Comparison of ENCODE assay signal across 8 cellular contexts in the genomic region with DNA sequence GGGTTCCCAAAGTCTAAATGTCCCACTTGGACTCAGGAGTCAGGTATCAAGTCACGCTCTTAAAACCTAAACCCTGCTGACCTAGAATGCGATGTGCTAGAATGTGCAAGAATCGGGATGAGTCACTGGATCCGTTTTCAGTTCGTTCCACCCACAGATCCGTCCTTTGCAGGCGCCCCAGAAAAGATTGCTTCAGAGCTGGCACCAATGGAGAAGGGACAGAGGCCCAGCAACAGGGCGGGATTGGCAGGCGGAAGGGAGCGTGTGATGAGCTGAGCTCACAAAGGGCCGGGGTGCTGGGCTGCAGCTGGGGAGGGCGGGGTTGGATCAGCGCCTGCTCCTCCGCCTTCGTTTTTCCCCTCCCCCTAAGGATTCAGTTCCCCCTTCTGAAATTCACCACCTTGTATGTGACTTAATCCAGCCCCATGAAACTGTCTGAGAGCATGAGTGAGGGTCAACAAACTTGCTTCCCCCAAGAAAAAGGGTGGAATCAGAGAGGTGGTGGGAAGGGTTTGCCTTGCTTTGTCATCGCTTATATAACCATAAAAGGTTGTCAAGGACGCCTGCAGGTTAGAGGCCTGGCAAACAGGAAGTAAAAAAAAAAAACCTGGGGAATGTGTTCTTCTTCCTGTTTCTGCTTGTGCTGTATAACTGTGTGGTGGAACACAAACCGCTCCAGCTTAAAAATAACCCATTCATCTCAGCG. TPM values are rescaled to one million over a fixed set of nuclear protein-coding genes. Genes with fewer than 3 reads are reported as not detected.
DNase-seq lines count a peak whose midpoint lies in the region; ATAC-seq lines count a peak whose summit lies in the region.

No MANE protein-coding gene starts in this region.

- intact Hi-C loops in left colon (cut with DNase I, micrococcal nuclease) = no loop called here

- peak; percentile 95 for DNase-seq in T-helper 22 cell (ENCODE audit: low read depth)
- DNase-seq in cerebellar cortex (ENCODE audit: low spot score) = peak; percentile 100
- peak; percentile 93 to 99 for DNase-seq in left colon
- peak; percentile 81 for DNase-seq in stimulated activated CD4-positive, alpha-beta T cell treated with anti-CD3 and anti-CD28 coated beads, Interleukin-2, amount 100 ng/mL, for 48 hours
- no peak for DNase-seq in NCI-H2107 (lab: John Stamatoyannopoulos, UW)
- DNase-seq in COR-L47 (lab: John Stamatoyannopoulos, UW) = no peak

- ATAC-seq in GM18868 (IDR thresholded peaks at IDR 0.05; ENCODE audit: unreplicated experiment) = peak; percentile 49
- ATAC-seq in HG03097 (IDR thresholded peaks at IDR 0.05; ENCODE audit: low FRiP score, unreplicated experiment) = peak; percentile 41
- ATAC-seq in left colon = peak; percentile 73

RNA-seq across cellular contexts. Expression of gene UBC, which starts 2.8 kb away (rescaled TPM):
- total RNA-seq in left colon = 1,000 to 10,000 TPM; 1,187 to 1,359 TPM

RNA-seq across cellular contexts. Expression of gene SCARB1, which starts 53.6 kb away (rescaled TPM):
- total RNA-seq in left colon = 10 to 100 TPM; 39.1 to 66.1 TPM

Comparison
In these comparisons a context has a peak if more than half of its experiments do, and no peak if none do; other contexts are left out.
1. DNase-seq: peak in T-helper 22 cell (single experiment), cerebellar cortex (single experiment), left colon (2 of 2) and stimulated activated CD4-positive, alpha-beta T cell treated with anti-CD3 and anti-CD28 coated beads, Interleukin-2, amount 100 ng/mL, for 48 hours (2 of 2); none in NCI-H2107 (single experiment) and COR-L47 (single experiment).
2. Peak in every context shown above with its lines, with median percentiles within 50 percentile points of each other: ATAC-seq.